9 cellular contexts compared by ENCODE assay signal in the genomic region with DNA sequence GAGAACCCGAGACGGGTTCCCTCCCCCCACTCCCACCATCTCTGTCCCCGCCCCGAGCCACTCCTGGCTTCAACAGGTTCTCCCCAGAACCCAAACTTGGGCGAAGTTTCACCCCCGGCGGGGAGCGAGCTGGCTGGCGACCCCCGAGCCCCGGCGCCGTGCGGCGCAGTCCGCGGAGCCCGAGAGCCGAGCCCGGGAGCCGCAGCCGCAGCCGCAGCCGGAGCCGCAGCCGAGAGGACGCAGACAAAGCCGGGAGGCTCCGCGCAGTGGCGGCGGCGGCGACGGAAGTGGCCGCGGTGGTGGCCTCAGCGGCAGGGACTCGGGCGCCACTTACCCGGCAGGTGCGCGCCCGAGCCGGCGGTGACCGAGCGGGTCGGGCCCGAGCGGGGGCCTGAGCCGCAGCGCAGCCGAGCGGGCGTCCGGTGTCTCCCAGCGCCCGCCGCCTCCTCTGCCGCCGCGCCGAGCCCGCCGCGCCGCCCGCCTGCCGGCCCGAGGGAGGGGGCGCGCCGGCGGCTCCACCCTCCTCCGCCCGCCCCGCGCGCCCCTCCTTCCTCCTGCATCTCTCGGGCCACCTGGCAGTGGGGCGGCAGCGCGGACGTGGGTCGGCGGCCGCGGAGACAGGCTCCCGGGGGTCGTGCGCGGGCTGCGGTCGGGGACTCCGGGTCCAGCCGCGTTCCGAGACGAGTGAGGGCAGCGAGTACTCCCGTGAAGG.
A peak's percentile ranks its signal among the peaks of the same experiment; 100 is the strongest.
DNase-seq lines count a peak whose midpoint lies in the region; ATAC-seq and TF ChIP-seq lines count a peak whose summit lies in the region.
"Had no signal": no experiment of that assay in that cellular context is flagged by ENCODE, and none has a peak within 500 bp of the region (broad histone marks: within the 10 kb centered on the region; RNA-seq: fewer than 3 reads in every experiment).

A gene with protein sequence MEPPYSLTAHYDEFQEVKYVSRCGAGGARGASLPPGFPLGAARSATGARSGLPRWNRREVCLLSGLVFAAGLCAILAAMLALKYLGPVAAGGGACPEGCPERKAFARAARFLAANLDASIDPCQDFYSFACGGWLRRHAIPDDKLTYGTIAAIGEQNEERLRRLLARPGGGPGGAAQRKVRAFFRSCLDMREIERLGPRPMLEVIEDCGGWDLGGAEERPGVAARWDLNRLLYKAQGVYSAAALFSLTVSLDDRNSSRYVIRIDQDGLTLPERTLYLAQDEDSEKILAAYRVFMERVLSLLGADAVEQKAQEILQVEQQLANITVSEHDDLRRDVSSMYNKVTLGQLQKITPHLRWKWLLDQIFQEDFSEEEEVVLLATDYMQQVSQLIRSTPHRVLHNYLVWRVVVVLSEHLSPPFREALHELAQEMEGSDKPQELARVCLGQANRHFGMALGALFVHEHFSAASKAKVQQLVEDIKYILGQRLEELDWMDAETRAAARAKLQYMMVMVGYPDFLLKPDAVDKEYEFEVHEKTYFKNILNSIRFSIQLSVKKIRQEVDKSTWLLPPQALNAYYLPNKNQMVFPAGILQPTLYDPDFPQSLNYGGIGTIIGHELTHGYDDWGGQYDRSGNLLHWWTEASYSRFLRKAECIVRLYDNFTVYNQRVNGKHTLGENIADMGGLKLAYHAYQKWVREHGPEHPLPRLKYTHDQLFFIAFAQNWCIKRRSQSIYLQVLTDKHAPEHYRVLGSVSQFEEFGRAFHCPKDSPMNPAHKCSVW (minus strand): TSS at position 450 of the 712 bp plus-strand sequence. CDS start 1,181 bp downstream, outside the sequence.

- H3K27ac ChIP-seq in DOHH2 (ENCODE audit: low read depth, low read length) (no peak within 1 kb of the TSS), parathyroid adenoma (no peak within 1 kb of the TSS)
- H3K27ac ChIP-seq: KMS-11 had no signal

- H4K20me1 ChIP-seq in DOHH2 (ENCODE audit: control insufficient read depth, insufficient read depth, low read depth, low read length): no peaks in the 10 kb centered on the region

- H3K79me2 ChIP-seq in DOHH2 (ENCODE audit: control insufficient read depth, low read length) (no peaks in the 10 kb centered on the region), parathyroid adenoma (no peaks in the 10 kb centered on the region)

- no peaks in the 10 kb centered on the region for H3K27me3 ChIP-seq in DOHH2 (ENCODE audit: control insufficient read depth, low read length)
- H3K27me3 ChIP-seq in parathyroid adenoma (ENCODE audit: control insufficient read depth, insufficient read depth, low read length): peaks cover 3% of the 10 kb centered on the region

- H3K9me3 ChIP-seq in DOHH2 (ENCODE audit: control insufficient read depth, insufficient read depth, low read length) (no peaks in the 10 kb centered on the region), parathyroid adenoma (ENCODE audit: control insufficient read depth, low read length) (no peaks in the 10 kb centered on the region)

- H3K4me3 Mint-ChIP-seq in effector memory CD8-positive, alpha-beta T cell: peak within 1 kb of the TSS; percentile 40 to 62

- peaks cover 5 to 8% of the 10 kb centered on the region in 2 donors for H3K4me1 Mint-ChIP-seq in effector memory CD8-positive, alpha-beta T cell (ENCODE audit: low read depth in 2 of 2)

- no peaks in the 10 kb centered on the region for H3F3A ChIP-seq in DOHH2 (ENCODE audit: control insufficient read depth, insufficient read depth)

- H3K9me3 Mint-ChIP-seq in effector memory CD8-positive, alpha-beta T cell: no peaks in the 10 kb centered on the region

- H3K9ac ChIP-seq in parathyroid adenoma: no peak within 1 kb of the TSS
- H3K9ac ChIP-seq: KMS-11 had no signal

- H3K36me3 ChIP-seq in DOHH2 (ENCODE audit: control insufficient read depth, low read length) (no peaks in the 10 kb centered on the region), parathyroid adenoma (ENCODE audit: control insufficient read depth, insufficient read depth, low read length) (no peaks in the 10 kb centered on the region)

- peaks cover 55 to 80% of the 10 kb centered on the region in 2 donors for H3K27me3 Mint-ChIP-seq in effector memory CD8-positive, alpha-beta T cell

- no peak within 1 kb of the TSS for H2AFZ ChIP-seq in parathyroid adenoma

- H3K27ac Mint-ChIP-seq in effector memory CD8-positive, alpha-beta T cell: peak within 1 kb of the TSS in 1 of 2 donors; percentile 24

- H3K4me1 ChIP-seq in DOHH2 (ENCODE audit: control insufficient read depth, low read length): no peaks in the 10 kb centered on the region
- no peaks in the 10 kb centered on the region for H3K4me1 ChIP-seq in parathyroid adenoma

- H3K9me2 ChIP-seq in DOHH2 (replicated peaks; ENCODE audit: control insufficient read depth, low read length): no peaks in the 10 kb centered on the region

- H3K36me3 Mint-ChIP-seq in effector memory CD8-positive, alpha-beta T cell (ENCODE audit: insufficient read depth): no peaks in the 10 kb centered on the region

- no peak within 1 kb of the TSS for H3K4me3 ChIP-seq in DOHH2 (ENCODE audit: low read length)
- H3K4me3 ChIP-seq in NB4 (ENCODE audit: low read depth, low read length): no peak within 1 kb of the TSS
- no peak within 1 kb of the TSS for H3K4me3 ChIP-seq in parathyroid adenoma (ENCODE audit: low read depth, low read length)

- DNase-seq in NB4 (ENCODE audit: low read depth): peak; percentile 45
- DNase-seq in effector memory CD8-positive, alpha-beta T cell: no peak
- no peak for DNase-seq in stimulated activated naive CD4-positive, alpha-beta T cell (lab: John Stamatoyannopoulos, UW)

- TF ChIP-seq POLR2A in NB4 (IDR thresholded peaks at IDR 0.05; ENCODE audit: extremely low read depth, insufficient read length): no peak

- no peak for ATAC-seq in effector memory CD8-positive, alpha-beta T cell (replicated peaks)
- no peak for ATAC-seq in HG03378 (IDR thresholded peaks at IDR 0.05; ENCODE audit: unreplicated experiment)
- ATAC-seq in activated CD4-positive, CD25-positive, alpha-beta regulatory T cell treated with anti-CD3 and anti-CD28 coated beads, Interleukin-2, amount 50 U/mL, for 24 hours: no peak
- ATAC-seq: esophagus mucosa had no signal

- TF ChIP-seq CTCF in DOHH2 (IDR thresholded peaks at IDR 0.05; ENCODE audit: low read depth, low read length, poor library complexity, severe bottlenecking): no peak
- no peak for TF ChIP-seq CTCF in NB4 (IDR thresholded peaks at IDR 0.05; ENCODE audit: low read depth, low read length)
- no peak for TF ChIP-seq CTCF in parathyroid adenoma (IDR thresholded peaks at IDR 0.05)

- H3K4me2 ChIP-seq in DOHH2 (ENCODE audit: low read length): 0 out of 2 replicates have a peak within 1 kb of the TSS, but pooled peaks have one; percentile 8
- peak within 1 kb of the TSS; percentile 26 for H3K4me2 ChIP-seq in parathyroid adenoma (ENCODE audit: low read length)
- H3K4me2 ChIP-seq: KMS-11 had no signal
